Comparison of ENCODE assay signal across 12 cellular contexts in genomic region chr1:235207202-235207565, GRCh38. TPM values are rescaled to one million over a fixed set of nuclear protein-coding genes. Genes with fewer than 3 reads are reported as not detected.
DNase-seq lines count a peak whose midpoint lies in the region; ATAC-seq and TF ChIP-seq lines count a peak whose summit lies in the region.
"Had no signal": no experiment of that assay in that cellular context is flagged by ENCODE, and none has a peak within 500 bp of the region (broad histone marks: within the 10 kb centered on the region; RNA-seq: fewer than 3 reads in every experiment).

No MANE protein-coding gene starts in this region.

- no peaks in the 10 kb centered on the region for H3K27me3 ChIP-seq in BLaER1 treated with 17β-estradiol and CSF1 and Interleukin-3, amounts not matched to agents 10 nM and 100 nM
- no peaks in the 10 kb centered on the region for H3K27me3 ChIP-seq in SJCRH30
- H3K27me3 ChIP-seq: BE2C had no signal

- no peaks in the 10 kb centered on the region for H3K27me3 Mint-ChIP-seq in activated T-helper 1 cell treated with anti-CD3 and anti-CD28 coated beads, Interleukin-12 subunit alpha, Interleukin-12 subunit beta, Interleukin-2, Interleukin-4 antibody, amounts not matched to agents 30 ng/mL and 10 ng/mL and 1 ng/mL, durations not matched to agents 14 hours and 24 hours and 36 hours (ENCODE audit: insufficient read depth)
- no peaks in the 10 kb centered on the region for H3K27me3 Mint-ChIP-seq in naive thymus-derived CD8-positive, alpha-beta T cell
- H3K27me3 Mint-ChIP-seq in chondrocyte (ENCODE audit: low read depth): no peaks in the 10 kb centered on the region

- peaks cover 18% of the 10 kb centered on the region for H3K36me3 Mint-ChIP-seq in activated T-helper 1 cell treated with anti-CD3 and anti-CD28 coated beads, Interleukin-12 subunit alpha, Interleukin-12 subunit beta, Interleukin-2, Interleukin-4 antibody, amounts not matched to agents 30 ng/mL and 10 ng/mL and 1 ng/mL, durations not matched to agents 14 hours and 24 hours and 36 hours (ENCODE audit: low read depth)
- peaks cover 0 to 51% (median 6%) of the 10 kb centered on the region in 3 donors for H3K36me3 Mint-ChIP-seq in naive thymus-derived CD8-positive, alpha-beta T cell
- H3K36me3 Mint-ChIP-seq in chondrocyte (ENCODE audit: low read depth): peaks cover 18% of the 10 kb centered on the region

- no peak for TF ChIP-seq CTCF in chondrocyte (IDR thresholded peaks at IDR 0.05)

- H3K4me3 Mint-ChIP-seq in activated T-helper 1 cell treated with anti-CD3 and anti-CD28 coated beads, Interleukin-12 subunit alpha, Interleukin-12 subunit beta, Interleukin-2, Interleukin-4 antibody, amounts not matched to agents 30 ng/mL and 10 ng/mL and 1 ng/mL, durations not matched to agents 14 hours and 24 hours and 36 hours: peak overlapping the region; percentile 17
- peak overlapping the region in 9 of 10 donors; percentile 18 to 59 (median 40) for H3K4me3 Mint-ChIP-seq in naive thymus-derived CD8-positive, alpha-beta T cell
- H3K4me3 Mint-ChIP-seq in chondrocyte (ENCODE audit: unreplicated experiment): no peak overlapping the region

- POLR2A ChIA-PET in naive thymus-derived CD8-positive, alpha-beta T cell (lab: Charles Lee): no interaction called here

- H3K4me2 ChIP-seq in BLaER1 treated with 17β-estradiol and CSF1 and Interleukin-3, amounts not matched to agents 10 nM and 100 nM: peak overlapping the region in 6 of 11 experiments; percentile 4 to 44 (median 28); a peak in 7 of 22 replicates

- H3K36me3 ChIP-seq in BLaER1 treated with 17β-estradiol and CSF1 and Interleukin-3, amounts not matched to agents 10 nM and 100 nM: peaks cover 49 to 93% (median 69%) of the 10 kb centered on the region in 11 experiments
- peaks cover 30% of the 10 kb centered on the region for H3K36me3 ChIP-seq in SJCRH30

- peak; percentile 21 to 38 for DNase-seq in SJCRH30
- peak; percentile 25 for DNase-seq in activated T-helper 1 cell treated with anti-CD3 and anti-CD28 coated beads, Interleukin-12 subunit alpha, Interleukin-12 subunit beta, Interleukin-2, Interleukin-4 antibody, amounts not matched to agents 30 ng/mL and 10 ng/mL and 1 ng/mL, durations not matched to agents 14 hours and 24 hours and 36 hours (ENCODE audit: low spot score)
- peak in 7 of 10 donors; percentile 17 to 66 (median 31) for DNase-seq in naive thymus-derived CD8-positive, alpha-beta T cell
- no peak for DNase-seq in NCI-H1105 treated with DMSO at 0.1 percent for 48 hours (lab: John Stamatoyannopoulos, UW)
- no peak for DNase-seq in AG08396 (ENCODE audit: low spot score)
- no peak for DNase-seq in chondrocyte (ENCODE audit: low spot score)
- DNase-seq: BE2C, GOT3, NCI-H226 had no signal

- H4K20me1 ChIP-seq in BLaER1 treated with 17β-estradiol and CSF1 and Interleukin-3, amounts not matched to agents 10 nM and 100 nM: peaks cover 0 to 10% (median 0%) of the 10 kb centered on the region in 11 experiments; a peak in 2 of 22 replicates

- intact Hi-C loops in activated T-helper 1 cell treated with anti-CD3 and anti-CD28 coated beads, Interleukin-12 subunit alpha, Interleukin-12 subunit beta, Interleukin-2, Interleukin-4 antibody, amounts not matched to agents 30 ng/mL and 10 ng/mL and 1 ng/mL, durations not matched to agents 14 hours and 24 hours and 36 hours (cut with micrococcal nuclease): loop anchor here (1.0 to 5.0 kb wide), 8 partner anchors 9 to 436 kb away; partner anchors contain the start of genes RBM34 and TOMM20

- H3K27ac Mint-ChIP-seq in activated T-helper 1 cell treated with anti-CD3 and anti-CD28 coated beads, Interleukin-12 subunit alpha, Interleukin-12 subunit beta, Interleukin-2, Interleukin-4 antibody, amounts not matched to agents 30 ng/mL and 10 ng/mL and 1 ng/mL, durations not matched to agents 14 hours and 24 hours and 36 hours: peak overlapping the region; percentile 87
- H3K27ac Mint-ChIP-seq in naive thymus-derived CD8-positive, alpha-beta T cell: peak overlapping the region; percentile 1 to 94 (median 72)
- no peak overlapping the region for H3K27ac Mint-ChIP-seq in chondrocyte (ENCODE audit: unreplicated experiment)

- no peak overlapping the region for H3K27ac ChIP-seq in BLaER1 treated with 17β-estradiol and CSF1 and Interleukin-3, amounts not matched to agents 10 nM and 100 nM
- H3K27ac ChIP-seq in SJCRH30: 0 out of 2 replicates have a peak overlapping the region, but pooled peaks have one; percentile 7
- H3K27ac ChIP-seq: SK-N-MC had no signal

- H3K4me3 ChIP-seq in BLaER1 treated with 17β-estradiol and CSF1 and Interleukin-3, amounts not matched to agents 10 nM and 100 nM: no peak overlapping the region
- no peak overlapping the region for H3K4me3 ChIP-seq in SJCRH30
- H3K4me3 ChIP-seq: SK-N-MC had no signal

- no peaks in the 10 kb centered on the region for H3K9me3 ChIP-seq in BLaER1 treated with 17β-estradiol and CSF1 and Interleukin-3, amounts not matched to agents 10 nM and 100 nM (replicated peaks in 1 of 11)
- no peaks in the 10 kb centered on the region for H3K9me3 ChIP-seq in SJCRH30 (replicated peaks)
- H3K9me3 ChIP-seq: BE2C had no signal

- H3K9ac ChIP-seq in BLaER1 treated with 17β-estradiol and CSF1 and Interleukin-3, amounts not matched to agents 10 nM and 100 nM: no peak overlapping the region

- H3K9me3 Mint-ChIP-seq in activated T-helper 1 cell treated with anti-CD3 and anti-CD28 coated beads, Interleukin-12 subunit alpha, Interleukin-12 subunit beta, Interleukin-2, Interleukin-4 antibody, amounts not matched to agents 30 ng/mL and 10 ng/mL and 1 ng/mL, durations not matched to agents 14 hours and 24 hours and 36 hours: no peaks in the 10 kb centered on the region
- H3K9me3 Mint-ChIP-seq in naive thymus-derived CD8-positive, alpha-beta T cell: no peaks in the 10 kb centered on the region
- no peaks in the 10 kb centered on the region for H3K9me3 Mint-ChIP-seq in chondrocyte (ENCODE audit: low read depth)

- ATAC-seq in naive thymus-derived CD8-positive, alpha-beta T cell: peak; percentile 90 to 96
- no peak for ATAC-seq in HG02678 (IDR thresholded peaks at IDR 0.05; ENCODE audit: unreplicated experiment)

- peaks cover 0 to 21% (median 6%) of the 10 kb centered on the region in 10 experiments; a peak in 11 of 20 replicates for H3K4me1 ChIP-seq in BLaER1 treated with 17β-estradiol and CSF1 and Interleukin-3, amounts not matched to agents 10 nM and 100 nM
- H3K4me1 ChIP-seq in SJCRH30: 0 out of 2 replicates have a peak, but pooled peaks cover 6% of the 10 kb centered on the region
- H3K4me1 ChIP-seq: BE2C had no signal

- peaks cover 23% of the 10 kb centered on the region for H3K4me1 Mint-ChIP-seq in activated T-helper 1 cell treated with anti-CD3 and anti-CD28 coated beads, Interleukin-12 subunit alpha, Interleukin-12 subunit beta, Interleukin-2, Interleukin-4 antibody, amounts not matched to agents 30 ng/mL and 10 ng/mL and 1 ng/mL, durations not matched to agents 14 hours and 24 hours and 36 hours (ENCODE audit: low read depth)
- peaks cover 16 to 25% (median 19%) of the 10 kb centered on the region in 4 donors for H3K4me1 Mint-ChIP-seq in naive thymus-derived CD8-positive, alpha-beta T cell
- no peaks in the 10 kb centered on the region for H3K4me1 Mint-ChIP-seq in chondrocyte (ENCODE audit: low read depth)

RNA-seq across cellular contexts. Expression of gene RBM34, which starts 46.1 kb away (rescaled TPM):
- total RNA-seq in SJCRH30 (2014; rRNA removed; shearing (Covaris generic)): 68.1 and 72.7 TPM in 2 replicates
- total RNA-seq in activated T-helper 1 cell treated with anti-CD3 and anti-CD28 coated beads, Interleukin-12 subunit alpha, Interleukin-12 subunit beta, Interleukin-2, Interleukin-4 antibody, amounts not matched to agents 30 ng/mL and 10 ng/mL and 1 ng/mL, durations not matched to agents 14 hours and 24 hours and 36 hours: 120 and 127 TPM in 2 replicates
- total RNA-seq in naive thymus-derived CD8-positive, alpha-beta T cell: 100 to 1,000 TPM; 145 to 164 TPM
- polyA plus RNA-seq in naive thymus-derived CD8-positive, alpha-beta T cell: 10 to 100 TPM; 66.1 to 92.1 (median 70.4) TPM
- 67.6 to 83.8 TPM (median 72.9 TPM) in 3 replicates for total RNA-seq in chondrocyte

Comparison
In these comparisons a context has a peak if more than half of its experiments do, and no peak if none do; other contexts are left out.
1. DNase-seq: peak in SJCRH30 (2 of 2), activated T-helper 1 cell treated with anti-CD3 and anti-CD28 coated beads, Interleukin-12 subunit alpha, Interleukin-12 subunit beta, Interleukin-2, Interleukin-4 antibody, amounts not matched to agents 30 ng/mL and 10 ng/mL and 1 ng/mL, durations not matched to agents 14 hours and 24 hours and 36 hours (single experiment) and naive thymus-derived CD8-positive, alpha-beta T cell (7 of 10); none in NCI-H1105 treated with DMSO at 0.1 percent for 48 hours (single experiment), AG08396 (single experiment) and chondrocyte (single experiment).